Comparison of ENCODE assay signal across 8 cellular contexts in genomic region chr4:105147226-105148151, GRCh38. TPM values are rescaled to one million over a fixed set of nuclear protein-coding genes. Genes with fewer than 3 reads are reported as not detected.
A peak's percentile ranks its signal among the peaks of the same experiment; 100 is the strongest.
DNase-seq lines count a peak whose midpoint lies in the region; ATAC-seq and TF ChIP-seq lines count a peak whose summit lies in the region.

No MANE protein-coding gene starts in this region.

- H3K36me3 ChIP-seq in esophagus squamous epithelium: no peaks in the 10 kb centered on the region
- no peaks in the 10 kb centered on the region for H3K36me3 ChIP-seq in muscle layer of duodenum (ENCODE audit: control insufficient read depth in 1 of 2, insufficient read depth in 2 of 2, low read length in 2 of 2)
- no peaks in the 10 kb centered on the region for H3K36me3 ChIP-seq in tibial artery

- TF ChIP-seq CTCF in esophagus squamous epithelium (IDR thresholded peaks at IDR 0.05) (no peak), tibial artery (IDR thresholded peaks at IDR 0.05) (no peak)

- H3K4me1 Mint-ChIP-seq in activated T-cell treated with anti-CD3 and anti-CD28 coated beads, Interleukin-2, amount 50 U/mL, for 24 hours (ENCODE audit: low read depth): peaks cover 49% of the 10 kb centered on the region

- H3K27ac ChIP-seq in esophagus squamous epithelium (peak overlapping the region; percentile 87 to 92 (median 90)), muscle layer of duodenum (ENCODE audit: low read length) (peak overlapping the region; percentile 96), tibial artery (peak overlapping the region; percentile 88 to 93)

- intact Hi-C loops in esophagus squamous epithelium (cut with DNase I) (no loop called here), tibial artery (cut with DNase I; ENCODE audit: low total_unique reads) (loop anchor here (1.0 kb wide), 1 partner anchor 326 kb away; no protein-coding TSS in a partner anchor)

- H3K4me3 ChIP-seq in esophagus squamous epithelium: peak overlapping the region; percentile 75 to 93 (median 90)
- peak overlapping the region; percentile 92 to 93 for H3K4me3 ChIP-seq in muscle layer of duodenum (ENCODE audit: low read depth in 1 of 2, low read length in 2 of 2)
- peak overlapping the region; percentile 81 to 92 for H3K4me3 ChIP-seq in tibial artery

- WGBS in esophagus squamous epithelium, 2 donors: 0 to 1% methylated on average over 22 to 25 of the region's 25 CpGs

- H3K27me3 ChIP-seq in esophagus squamous epithelium: no peaks in the 10 kb centered on the region
- no peaks in the 10 kb centered on the region for H3K27me3 ChIP-seq in muscle layer of duodenum (ENCODE audit: low read depth, low read length)
- no peaks in the 10 kb centered on the region for H3K27me3 ChIP-seq in tibial artery

- TF ChIP-seq POLR2A in esophagus squamous epithelium (IDR thresholded peaks at IDR 0.05): no peak

- H3K9me3 ChIP-seq in esophagus squamous epithelium (no peaks in the 10 kb centered on the region), muscle layer of duodenum (ENCODE audit: control insufficient read depth in 1 of 2, low read length in 2 of 2) (no peaks in the 10 kb centered on the region), tibial artery (no peaks in the 10 kb centered on the region)

- H3K9me3 Mint-ChIP-seq in activated T-cell treated with anti-CD3 and anti-CD28 coated beads, Interleukin-2, amount 50 U/mL, for 24 hours: no peaks in the 10 kb centered on the region

- ATAC-seq in GM18861 (IDR thresholded peaks at IDR 0.05; ENCODE audit: unreplicated experiment): no peak

- H3K4me1 ChIP-seq in esophagus squamous epithelium (peaks cover 0 to 47% (median 16%) of the 10 kb centered on the region in 3 donors), muscle layer of duodenum (ENCODE audit: control insufficient read depth in 1 of 2, insufficient read depth in 2 of 2, low read length in 2 of 2) (peaks cover 4 to 9% of the 10 kb centered on the region in 2 donors), tibial artery (peaks cover 0 to 35% (median 9%) of the 10 kb centered on the region in 4 donors)

- H3K27ac Mint-ChIP-seq in activated T-cell treated with anti-CD3 and anti-CD28 coated beads, Interleukin-2, amount 50 U/mL, for 24 hours: peak overlapping the region; percentile 99

- peak overlapping the region; percentile 99 for H3K4me3 Mint-ChIP-seq in activated T-cell treated with anti-CD3 and anti-CD28 coated beads, Interleukin-2, amount 50 U/mL, for 24 hours

- peaks cover 31% of the 10 kb centered on the region for H3K36me3 Mint-ChIP-seq in activated T-cell treated with anti-CD3 and anti-CD28 coated beads, Interleukin-2, amount 50 U/mL, for 24 hours (ENCODE audit: low read depth)

- DNase-seq in NOMO-1 (lab: John Stamatoyannopoulos, UW; ENCODE audit: unreplicated experiment in 2 of 2) (peak; percentile 57 to 64), NOMO-1 treated with dmso at 0.1 percent for 144 hours (lab: John Stamatoyannopoulos, UW; ENCODE audit: unreplicated experiment) (no peak), NCI-H2227 treated with DMSO at 0.1 percent for 48 hours (lab: John Stamatoyannopoulos, UW) (peak; percentile 33), esophagus squamous epithelium (lab: John Stamatoyannopoulos, UW) (no peak), tibial artery (peak in 1 of 2 donors; percentile 30)
- peak; percentile 56 for DNase-seq in activated T-cell treated with anti-CD3 and anti-CD28 coated beads, Interleukin-2, amount 50 U/mL, for 24 hours

- H3K27me3 Mint-ChIP-seq in activated T-cell treated with anti-CD3 and anti-CD28 coated beads, Interleukin-2, amount 50 U/mL, for 24 hours: no peaks in the 10 kb centered on the region

RNA-seq across cellular contexts. Expression of gene TET2, which starts 0.8 kb away (rescaled TPM):
- 10 to 100 TPM; 19.1 to 36.8 (median 30.4) TPM for total RNA-seq in esophagus squamous epithelium

Comparison
In these comparisons a context has a peak if more than half of its experiments do, and no peak if none do; other contexts are left out.
1. DNase-seq: peak in NOMO-1 (2 of 2), NCI-H2227 treated with DMSO at 0.1 percent for 48 hours (single experiment) and activated T-cell treated with anti-CD3 and anti-CD28 coated beads, Interleukin-2, amount 50 U/mL, for 24 hours (single experiment); none in NOMO-1 treated with dmso at 0.1 percent for 144 hours (single experiment) and esophagus squamous epithelium (single experiment).
2. Peak in every context shown above with its lines, with median percentiles within 50 percentile points of each other: H3K27ac ChIP-seq and H3K4me3 ChIP-seq.